In the genomic region with DNA sequence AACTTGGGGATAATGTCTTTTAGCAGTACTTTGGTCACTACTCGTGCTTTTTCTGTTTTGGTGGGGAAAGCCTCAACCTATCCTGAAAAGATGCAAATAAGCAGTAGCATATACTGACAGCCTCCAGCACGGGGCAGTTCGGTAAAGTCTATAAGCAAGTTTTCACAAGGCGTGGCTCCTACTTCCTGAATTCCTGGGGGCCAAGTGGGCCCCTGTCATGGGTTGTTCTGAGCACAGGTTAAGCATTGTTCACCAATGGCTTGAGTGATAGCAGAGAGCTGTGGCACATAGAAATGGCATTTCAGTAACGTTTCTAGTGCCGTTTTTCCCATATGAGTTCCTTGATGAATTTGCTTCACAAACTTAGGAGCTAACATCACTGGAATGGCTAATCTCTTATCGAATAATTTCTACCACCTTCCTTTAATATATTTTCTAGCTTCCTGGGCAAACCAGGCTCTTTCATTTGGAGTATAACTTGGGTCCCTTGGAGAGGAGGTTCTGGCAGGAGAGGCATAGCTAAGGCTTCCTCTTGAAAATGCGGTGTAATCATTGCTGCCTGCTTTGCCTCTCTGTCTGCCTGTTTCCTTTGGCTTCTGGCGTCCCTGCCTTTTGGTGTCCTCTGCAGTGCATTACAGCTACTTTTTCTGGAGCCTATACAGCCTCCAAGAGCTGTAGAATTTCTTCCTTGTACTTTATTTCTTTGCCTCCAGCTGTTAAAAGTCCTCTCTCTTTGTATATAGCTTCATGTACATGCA, we compare ENCODE assay signal across 22 cellular contexts.
"Had no signal": no experiment of that assay in that cellular context is flagged by ENCODE, and none has a peak within 500 bp of the region (broad histone marks: within the 10 kb centered on the region; RNA-seq: fewer than 3 reads in every experiment).

No MANE protein-coding gene starts in this region.

- H3K4me3 ChIP-seq: heart right ventricle, transverse colon, vagina had no signal

- H3K4me1 Mint-ChIP-seq: brain; stimulated activated naive B cell treated with anti-CD40 and anti-IgM and Interleukin-4, amounts not matched to agents 10 μg/mL and 1 μg/mL and 100 μg/mL, for 72 hours had no signal

- H3K27me3 ChIP-seq: transverse colon, vagina had no signal

- H3K4me3 Mint-ChIP-seq: activated CD8-positive, alpha-beta T cell treated with anti-CD3 and anti-CD28 coated beads, Interleukin-2, amount 10 ng/mL, durations not matched to agents 7 days and 5 days; brain; stimulated activated naive B cell treated with anti-CD40 and anti-IgM and Interleukin-4, amounts not matched to agents 10 μg/mL and 1 μg/mL and 100 μg/mL, for 72 hours; T-helper 2 cell treated with Interferon-gamma antibody and Interleukin-4, amounts not matched to agents 5 μg/mL and 100 μg/mL, for 36 hours had no signal

- H3K27ac ChIP-seq: heart right ventricle, transverse colon, vagina had no signal

- H3K36me3 ChIP-seq: heart right ventricle, transverse colon, vagina had no signal

- H3K4me1 ChIP-seq: heart right ventricle, vagina had no signal

- H3K36me3 Mint-ChIP-seq: brain; stimulated activated naive B cell treated with anti-CD40 and anti-IgM and Interleukin-4, amounts not matched to agents 10 μg/mL and 1 μg/mL and 100 μg/mL, for 72 hours had no signal

- H3K27ac Mint-ChIP-seq: activated CD8-positive, alpha-beta T cell treated with anti-CD3 and anti-CD28 coated beads, Interleukin-2, amount 10 ng/mL, durations not matched to agents 7 days and 5 days; activated naive CD4-positive, alpha-beta T cell treated with anti-CD3 and anti-CD28 coated beads, Interleukin-2, amount 50 U/mL, for 72 hours; brain; stimulated activated naive B cell treated with anti-CD40 and anti-IgM and Interleukin-4, amounts not matched to agents 10 μg/mL and 1 μg/mL and 100 μg/mL, for 72 hours; T-helper 2 cell treated with Interferon-gamma antibody and Interleukin-4, amounts not matched to agents 5 μg/mL and 100 μg/mL, for 36 hours had no signal

- H3K9me3 ChIP-seq: transverse colon, vagina had no signal

- ATAC-seq: activated CD8-positive, alpha-beta T cell treated with anti-CD3 and anti-CD28 coated beads, Interleukin-2, amount 10 ng/mL, durations not matched to agents 7 days and 5 days; activated naive CD4-positive, alpha-beta T cell treated with anti-CD3 and anti-CD28 coated beads, Interleukin-2, amount 50 U/mL, for 72 hours; heart right ventricle; left lobe of liver; sciatic nerve; stimulated activated naive B cell treated with anti-CD40 and anti-IgM and Interleukin-4, amounts not matched to agents 10 μg/mL and 1 μg/mL and 100 μg/mL, for 72 hours had no signal

- DNase-seq: activated CD4-positive, alpha-beta T cell treated with anti-CD3 and anti-CD28 coated beads for 1 hour; activated CD4-positive, alpha-beta T cell treated with anti-CD3 and anti-CD28 coated beads, Interleukin-2, amount 50 U/mL, for 1 hour; activated CD8-positive, alpha-beta T cell treated with anti-CD3 and anti-CD28 coated beads, Interleukin-2, amount 10 ng/mL, durations not matched to agents 7 days and 5 days; activated gamma-delta T cell treated with Interleukin-2 at 50 U/mL for 16 hours; activated T-cell treated with anti-CD3 and anti-CD28 coated beads, Interleukin-2, amount 50 U/mL, for 1 hour; aorta; foreskin fibroblast; heart right ventricle; mammary epithelial cell; nucleus accumbens; small intestine; stimulated activated CD4-positive, alpha-beta T cell treated with anti-CD3 and anti-CD28 coated beads, Interleukin-15, amount 100 ng/mL, for 24 hours; stimulated activated CD4-positive, alpha-beta T cell treated with anti-CD3 and anti-CD28 coated beads, Interleukin-2, amount 100 ng/mL, for 48 hours; stimulated activated CD8-positive, alpha-beta memory T cell treated with anti-CD3 and anti-CD28 coated beads, Interleukin-4, amount 100 ng/mL, for 48 hours; stimulated activated naive B cell treated with anti-CD40 and anti-IgM and Interleukin-4, amounts not matched to agents 10 μg/mL and 1 μg/mL and 100 μg/mL, for 72 hours; transverse colon had no signal
